8 cellular contexts compared by ENCODE assay signal in the genomic region with DNA sequence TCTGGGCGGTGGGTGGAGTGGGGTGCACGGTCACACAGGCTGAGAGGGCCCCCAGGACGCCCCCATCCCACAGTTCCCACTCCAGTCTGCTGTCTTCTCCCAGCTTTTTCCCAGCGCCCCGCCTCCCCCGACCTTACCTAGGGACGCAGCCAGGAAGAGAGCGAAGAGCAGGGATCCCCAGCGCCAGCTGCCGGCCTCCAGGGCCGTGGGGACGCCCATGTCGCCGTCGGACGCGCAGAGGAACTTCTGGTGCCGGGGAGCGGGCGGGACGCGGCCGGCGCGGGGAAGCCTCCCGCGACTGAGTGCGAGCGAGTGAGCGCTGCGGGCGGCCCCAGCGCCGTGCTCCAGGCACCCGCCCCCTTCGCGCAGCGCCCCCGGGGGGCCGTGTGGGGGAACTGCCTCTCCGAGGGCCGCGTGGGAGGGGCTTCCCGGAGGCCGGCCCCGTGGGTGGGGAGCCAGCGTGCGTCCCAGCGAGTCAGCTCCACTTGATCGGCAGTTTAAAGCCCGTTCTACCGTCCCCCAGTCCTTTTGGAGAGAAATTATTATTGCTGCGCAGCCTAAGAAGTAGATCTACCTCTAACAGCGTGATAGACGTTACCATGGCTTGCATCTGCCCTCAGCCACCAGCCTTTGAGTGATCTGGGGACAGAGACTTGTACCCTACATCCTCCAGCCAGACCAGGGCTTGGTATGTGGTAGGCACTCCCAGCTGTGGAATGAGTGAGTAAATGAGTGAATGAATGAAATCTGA. TPM values are rescaled to one million over a fixed set of nuclear protein-coding genes. Genes with fewer than 3 reads are reported as not detected.
DNase-seq lines count a peak whose midpoint lies in the region; ATAC-seq and TF ChIP-seq lines count a peak whose summit lies in the region.

A gene (minus strand): TSS at position 300 of the 751 bp plus-strand sequence. CDS start 81 bp downstream, at position 219.

- H3K9me3 Mint-ChIP-seq in nephron progenitor cell: no peaks in the 10 kb centered on the region

- no peaks in the 10 kb centered on the region for H3K27me3 ChIP-seq in HL-60 (ENCODE audit: insufficient read depth, poor library complexity, severe bottlenecking)
- H3K27me3 ChIP-seq in stomach: no peaks in the 10 kb centered on the region

- intact Hi-C loops in stomach (cut with DNase I; ENCODE audit: low total_unique reads): no loop called here

- TF ChIP-seq CTCF in HL-60 (IDR thresholded peaks at IDR 0.05; ENCODE audit: insufficient read depth, low read length) (peak; percentile 66), fibroblast of the aortic adventitia (IDR thresholded peaks at IDR 0.05; ENCODE audit: insufficient read depth, low read length) (peak; percentile 71), nephron progenitor cell (IDR thresholded peaks at IDR 0.05) (peak; percentile 84), stomach (IDR thresholded peaks at IDR 0.05) (peak in 5 of 7 experiments; percentile 37 to 97 (median 82))

- H3K4me1 Mint-ChIP-seq in nephron progenitor cell: peaks cover 20% of the 10 kb centered on the region

- no peaks in the 10 kb centered on the region for H3K36me3 Mint-ChIP-seq in nephron progenitor cell (ENCODE audit: low read depth)

- no peak for TF ChIP-seq EP300 in stomach (IDR thresholded peaks at IDR 0.05)

- H3K9me3 ChIP-seq in stomach: no peaks in the 10 kb centered on the region

- H3K4me3 ChIP-seq in HL-60 (replicated peaks; ENCODE audit: insufficient read depth, low read length) (peak within 1 kb of the TSS; percentile 81), fibroblast of the aortic adventitia (ENCODE audit: low read depth, low read length) (peak within 1 kb of the TSS; percentile 90), stomach (peak within 1 kb of the TSS; percentile 58 to 85 (median 74))

- peaks cover 56 to 85% (median 65%) of the 10 kb centered on the region in 4 donors for H3K4me1 ChIP-seq in stomach

- DNase-seq in C1 segment of cervical spinal cord (lab: John Stamatoyannopoulos, UW): peak in 11 of 14 donors; percentile 40 to 87 (median 64)
- DNase-seq in HL-60 (ENCODE audit: low read depth in 1 of 2, low spot score in 1 of 2): peak; percentile 89 to 92
- DNase-seq in RPMI7951 (ENCODE audit: low read depth): peak; percentile 48
- peak; percentile 95 for DNase-seq in activated effector memory CD4-positive, alpha-beta T cell treated with Interleukin-2 at 50 U/mL for 16 hours
- DNase-seq in fibroblast of the aortic adventitia (ENCODE audit: low read depth): peak; percentile 78
- peak; percentile 92 for DNase-seq in nephron progenitor cell
- DNase-seq in stomach: peak; percentile 91

- ATAC-seq in GM19324 (IDR thresholded peaks at IDR 0.05; ENCODE audit: low FRiP score, unreplicated experiment): peak; percentile 69

- H3K27me3 Mint-ChIP-seq in nephron progenitor cell (ENCODE audit: low read depth, poor library complexity): peaks cover 25% of the 10 kb centered on the region

- no peaks in the 10 kb centered on the region for H3K36me3 ChIP-seq in stomach

- WGBS in stomach, 5 donors: 1 to 8% (median 3%) methylated on average over 5 to 55 of the region's 55 CpGs

- H3K27ac ChIP-seq in HL-60 (replicated peaks) (peak within 1 kb of the TSS; percentile 91), stomach (peak within 1 kb of the TSS; percentile 88 to 93 (median 90))

- peak within 1 kb of the TSS; percentile 68 for H3K4me3 Mint-ChIP-seq in nephron progenitor cell

- peak in 1 of 4 donors; percentile 48 for TF ChIP-seq POLR2A in stomach (IDR thresholded peaks at IDR 0.05)

- no peak within 1 kb of the TSS for H3K27ac Mint-ChIP-seq in nephron progenitor cell

RNA-seq across cellular contexts. Expression of the gene that starts here (rescaled TPM):
- 1.6 and 1.7 TPM in 2 replicates for total RNA-seq in RPMI7951 (2014; rRNA removed; shearing (Covaris generic))
- total RNA-seq in fibroblast of the aortic adventitia (ENCODE audit: low replicate concordance) (16.9 and 20.6 TPM in 2 replicates), stomach (100 to 1,000 TPM in 1 of 5 donors, 10 to 100 TPM in 4; 14.7 to 103 (median 16.5) TPM)
- polyA plus RNA-seq in stomach: 10 to 100 TPM; 14.2 to 21.7 (median 15.9) TPM

Comparison
In these comparisons a context has a peak if more than half of its experiments do, and no peak if none do; other contexts are left out.
1. Peak in every context shown above with its lines: DNase-seq, ATAC-seq, H3K4me3 ChIP-seq and H3K27ac ChIP-seq.